ENCODE assay signal across 15 cellular contexts in the genomic region with DNA sequence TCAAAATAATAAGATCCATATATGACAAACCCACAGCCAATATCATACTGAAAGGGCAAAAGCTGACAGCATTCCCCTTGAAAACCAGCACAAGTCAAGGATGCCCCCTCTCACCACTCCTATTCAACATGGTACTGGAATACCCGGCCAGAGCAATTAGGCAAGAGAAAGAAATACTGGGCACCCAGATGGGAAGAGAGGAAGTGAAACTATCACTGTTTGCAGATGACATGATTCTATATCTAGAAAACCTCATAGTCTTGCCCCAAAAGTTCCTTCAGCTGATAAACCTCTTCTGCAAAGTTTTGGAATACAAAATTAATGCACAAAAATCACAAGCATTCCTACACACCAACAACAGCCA.
A peak's percentile ranks its signal among the peaks of the same experiment; 100 is the strongest.
DNase-seq lines count a peak whose midpoint lies in the region; ATAC-seq and TF ChIP-seq lines count a peak whose summit lies in the region.
"Had no signal": no experiment of that assay in that cellular context is flagged by ENCODE, and none has a peak within 500 bp of the region (broad histone marks: within the 10 kb centered on the region; RNA-seq: fewer than 3 reads in every experiment).

No MANE protein-coding gene starts in this region.

- TF ChIP-seq CTCF in natural killer cell (IDR thresholded peaks at IDR 0.05), result no peak
- TF ChIP-seq CTCF in NB4 (IDR thresholded peaks at IDR 0.05; ENCODE audit: low read depth, low read length), result no peak
- no peak for TF ChIP-seq CTCF in esophagus squamous epithelium (IDR thresholded peaks at IDR 0.05)

- H3K9me3 ChIP-seq in esophagus squamous epithelium, result no peaks in the 10 kb centered on the region
- H3K9me3 ChIP-seq: tibial artery had no signal

- no peaks in the 10 kb centered on the region for H3K27me3 Mint-ChIP-seq in natural killer cell treated with Interleukin-12 subunit alpha and Interleukin-12 subunit beta and Interleukin-15 and Interleukin-18, amount 100 ng/mL, for 72 hours
- no peaks in the 10 kb centered on the region for H3K27me3 Mint-ChIP-seq in natural killer cell (ENCODE audit: low read depth in 2 of 2)
- no peaks in the 10 kb centered on the region for H3K27me3 Mint-ChIP-seq in activated T-cell treated with anti-CD3 and anti-CD28 coated beads, Interleukin-2, amount 50 U/mL, for 72 hours (ENCODE audit: low read depth)
- no peaks in the 10 kb centered on the region for H3K27me3 Mint-ChIP-seq in activated CD8-positive, alpha-beta memory T cell treated with anti-CD3 and anti-CD28 coated beads, Interleukin-2, amount 10 ng/mL, durations not matched to agents 7 days and 5 days
- H3K27me3 Mint-ChIP-seq: activated T-helper 17 cell treated with anti-CD3 and anti-CD28 coated beads, Interleukin-2, amount 50 U/mL, for 72 hours; CD4-positive, alpha-beta T cell had no signal

- no peak overlapping the region for H3K27ac ChIP-seq in esophagus squamous epithelium
- H3K27ac ChIP-seq: tibial artery had no signal

- H3K4me3 Mint-ChIP-seq in natural killer cell treated with Interleukin-12 subunit alpha and Interleukin-12 subunit beta and Interleukin-15 and Interleukin-18, amount 100 ng/mL, for 72 hours, result peak overlapping the region; percentile 18
- no peak overlapping the region for H3K4me3 Mint-ChIP-seq in natural killer cell
- H3K4me3 Mint-ChIP-seq in activated T-cell treated with anti-CD3 and anti-CD28 coated beads, Interleukin-2, amount 50 U/mL, for 72 hours, result no peak overlapping the region
- H3K4me3 Mint-ChIP-seq in activated CD8-positive, alpha-beta memory T cell treated with anti-CD3 and anti-CD28 coated beads, Interleukin-2, amount 10 ng/mL, durations not matched to agents 7 days and 5 days, result no peak overlapping the region
- H3K4me3 Mint-ChIP-seq: activated T-helper 17 cell treated with anti-CD3 and anti-CD28 coated beads, Interleukin-2, amount 50 U/mL, for 72 hours; CD4-positive, alpha-beta T cell had no signal

- H3K27me3 ChIP-seq in esophagus squamous epithelium, result no peaks in the 10 kb centered on the region
- H3K27me3 ChIP-seq: tibial artery had no signal

- DNase-seq in natural killer cell treated with Interleukin-12 subunit alpha and Interleukin-12 subunit beta and Interleukin-15 and Interleukin-18, amount 100 ng/mL, for 72 hours (ENCODE audit: low spot score), result no peak
- DNase-seq in natural killer cell (no peak), NB4 (ENCODE audit: low read depth) (peak; percentile 54), esophagus squamous epithelium (lab: John Stamatoyannopoulos, UW) (no peak), posterior cingulate gyrus (no peak)
- no peak for DNase-seq in activated T-cell treated with anti-CD3 and anti-CD28 coated beads, Interleukin-2, amount 50 U/mL, for 72 hours
- no peak for DNase-seq in activated CD8-positive, alpha-beta memory T cell treated with anti-CD3 and anti-CD28 coated beads, Interleukin-2, amount 10 ng/mL, durations not matched to agents 7 days and 5 days
- DNase-seq: CD4-positive, alpha-beta T cell; DND-41; left cardiac atrium; NCI-H1436 treated with DMSO at 0.1 percent for 48 hours; PC-3; tibial artery had no signal

- H3K27ac Mint-ChIP-seq in natural killer cell treated with Interleukin-12 subunit alpha and Interleukin-12 subunit beta and Interleukin-15 and Interleukin-18, amount 100 ng/mL, for 72 hours, result peak overlapping the region in 1 of 2 donors; percentile 20
- H3K27ac Mint-ChIP-seq in natural killer cell, result peak overlapping the region in 1 of 2 donors; percentile 35
- no peak overlapping the region for H3K27ac Mint-ChIP-seq in activated T-cell treated with anti-CD3 and anti-CD28 coated beads, Interleukin-2, amount 50 U/mL, for 72 hours
- H3K27ac Mint-ChIP-seq in activated CD8-positive, alpha-beta memory T cell treated with anti-CD3 and anti-CD28 coated beads, Interleukin-2, amount 10 ng/mL, durations not matched to agents 7 days and 5 days, result no peak overlapping the region
- H3K27ac Mint-ChIP-seq: activated T-helper 17 cell treated with anti-CD3 and anti-CD28 coated beads, Interleukin-2, amount 50 U/mL, for 72 hours; CD4-positive, alpha-beta T cell had no signal

- ATAC-seq in natural killer cell treated with Interleukin-12 subunit alpha and Interleukin-12 subunit beta and Interleukin-15 and Interleukin-18, amount 100 ng/mL, for 72 hours, result no peak
- ATAC-seq in natural killer cell (no peak), HG03064 (IDR thresholded peaks at IDR 0.05; ENCODE audit: low read depth, unreplicated experiment) (peak; percentile 38)
- ATAC-seq in activated T-cell treated with anti-CD3 and anti-CD28 coated beads, Interleukin-2, amount 50 U/mL, for 72 hours (replicated peaks in 1 of 2), result no peak
- no peak for ATAC-seq in activated CD8-positive, alpha-beta memory T cell treated with anti-CD3 and anti-CD28 coated beads, Interleukin-2, amount 10 ng/mL, durations not matched to agents 7 days and 5 days
- ATAC-seq: activated T-helper 17 cell treated with anti-CD3 and anti-CD28 coated beads, Interleukin-2, amount 50 U/mL, for 72 hours; left cardiac atrium; PC-3 had no signal

- CTCF ChIA-PET in activated CD8-positive, alpha-beta memory T cell treated with anti-CD3 and anti-CD28 coated beads, Interleukin-2, amount 10 ng/mL, durations not matched to agents 7 days and 5 days (lab: Charles Lee), result no interaction called here

- H3K4me1 ChIP-seq in esophagus squamous epithelium, result no peaks in the 10 kb centered on the region
- H3K4me1 ChIP-seq: tibial artery had no signal

- intact Hi-C loops in natural killer cell (cut with micrococcal nuclease), result no loop called here
- intact Hi-C loops in esophagus squamous epithelium (cut with DNase I), result no loop called here
- intact Hi-C loops in posterior cingulate gyrus (cut with DNase I), result no loop called here

- peaks cover 4% of the 10 kb centered on the region for H3K36me3 Mint-ChIP-seq in natural killer cell treated with Interleukin-12 subunit alpha and Interleukin-12 subunit beta and Interleukin-15 and Interleukin-18, amount 100 ng/mL, for 72 hours
- no peaks in the 10 kb centered on the region for H3K36me3 Mint-ChIP-seq in natural killer cell
- H3K36me3 Mint-ChIP-seq in activated T-cell treated with anti-CD3 and anti-CD28 coated beads, Interleukin-2, amount 50 U/mL, for 72 hours (ENCODE audit: insufficient read depth in 2 of 2), result peaks cover 3 to 6% of the 10 kb centered on the region in 2 donors
- peaks cover 3% of the 10 kb centered on the region for H3K36me3 Mint-ChIP-seq in activated CD8-positive, alpha-beta memory T cell treated with anti-CD3 and anti-CD28 coated beads, Interleukin-2, amount 10 ng/mL, durations not matched to agents 7 days and 5 days

- peaks cover 5% of the 10 kb centered on the region for H3K9me3 Mint-ChIP-seq in natural killer cell treated with Interleukin-12 subunit alpha and Interleukin-12 subunit beta and Interleukin-15 and Interleukin-18, amount 100 ng/mL, for 72 hours
- no peaks in the 10 kb centered on the region for H3K9me3 Mint-ChIP-seq in natural killer cell
- H3K9me3 Mint-ChIP-seq in activated T-cell treated with anti-CD3 and anti-CD28 coated beads, Interleukin-2, amount 50 U/mL, for 72 hours, result peaks cover 3 to 6% of the 10 kb centered on the region in 2 donors
- H3K9me3 Mint-ChIP-seq in activated CD8-positive, alpha-beta memory T cell treated with anti-CD3 and anti-CD28 coated beads, Interleukin-2, amount 10 ng/mL, durations not matched to agents 7 days and 5 days (ENCODE audit: low read depth), result peaks cover 2% of the 10 kb centered on the region

- WGBS in esophagus squamous epithelium, 2 donors, result 76 to 86% methylated on average over 1 of the region's 1 CpG

- no peak for TF ChIP-seq POLR2A in NB4 (IDR thresholded peaks at IDR 0.05; ENCODE audit: extremely low read depth, insufficient read length)
- TF ChIP-seq POLR2A in esophagus squamous epithelium (IDR thresholded peaks at IDR 0.05), result no peak

- H3K36me3 ChIP-seq in esophagus squamous epithelium, result no peaks in the 10 kb centered on the region
- H3K36me3 ChIP-seq: tibial artery had no signal

- H3K4me3 ChIP-seq in NB4 (ENCODE audit: low read depth, low read length) (no peak overlapping the region), esophagus squamous epithelium (no peak overlapping the region)
- H3K4me3 ChIP-seq: tibial artery had no signal

- H3K4me1 Mint-ChIP-seq in natural killer cell treated with Interleukin-12 subunit alpha and Interleukin-12 subunit beta and Interleukin-15 and Interleukin-18, amount 100 ng/mL, for 72 hours (ENCODE audit: low read depth in 2 of 2), result peaks cover 15% of the 10 kb centered on the region in 2 donors
- peaks cover 16 to 28% of the 10 kb centered on the region in 2 donors for H3K4me1 Mint-ChIP-seq in natural killer cell
- H3K4me1 Mint-ChIP-seq in activated T-cell treated with anti-CD3 and anti-CD28 coated beads, Interleukin-2, amount 50 U/mL, for 72 hours (ENCODE audit: low read depth), result no peaks in the 10 kb centered on the region
- peaks cover 11% of the 10 kb centered on the region for H3K4me1 Mint-ChIP-seq in activated CD8-positive, alpha-beta memory T cell treated with anti-CD3 and anti-CD28 coated beads, Interleukin-2, amount 10 ng/mL, durations not matched to agents 7 days and 5 days
- H3K4me1 Mint-ChIP-seq: activated T-helper 17 cell treated with anti-CD3 and anti-CD28 coated beads, Interleukin-2, amount 50 U/mL, for 72 hours had no signal
